In the genomic region with DNA sequence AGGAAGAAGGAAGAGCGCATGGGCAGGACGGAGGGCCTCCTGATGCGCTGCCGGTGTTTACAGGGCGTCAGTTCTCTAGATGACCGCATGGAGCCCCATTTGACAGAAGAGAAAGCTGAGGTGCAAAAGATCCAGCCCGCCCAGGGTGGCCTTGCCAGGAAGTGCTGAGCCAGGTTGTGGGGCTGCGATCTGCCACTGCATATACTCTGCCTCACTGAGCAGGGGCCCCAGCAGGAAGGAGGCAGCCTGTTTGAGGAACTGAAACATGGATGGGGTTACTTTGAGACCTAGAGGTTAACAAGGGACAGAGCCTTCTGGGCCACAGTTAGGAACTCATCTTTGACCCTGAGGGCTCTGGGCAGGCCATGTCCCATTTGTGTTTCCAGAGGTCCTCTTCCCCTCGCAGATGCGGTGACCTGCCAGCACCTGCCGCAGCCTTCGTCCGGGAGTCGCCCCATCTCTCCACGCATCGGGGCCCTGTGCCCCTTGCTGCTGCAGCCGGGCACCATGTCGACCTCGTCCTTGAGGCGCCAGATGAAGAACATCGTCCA, we compare ENCODE assay signal across 8 cellular contexts. TPM values are rescaled to one million over a fixed set of nuclear protein-coding genes. Genes with fewer than 3 reads are reported as not detected.
DNase-seq lines count a peak whose midpoint lies in the region; ATAC-seq and TF ChIP-seq lines count a peak whose summit lies in the region.

No MANE protein-coding gene starts in this region.

- ATAC-seq in activated CD8-positive, alpha-beta memory T cell treated with anti-CD3 and anti-CD28 coated beads, Interleukin-2, amount 10 ng/mL, durations not matched to agents 7 days and 5 days, result no peak
- ATAC-seq in HG02973 (IDR thresholded peaks at IDR 0.05; ENCODE audit: unreplicated experiment) (peak; percentile 65), T-cell (replicated peaks in 1 of 4) (no peak)

- DNase-seq in activated CD8-positive, alpha-beta memory T cell treated with anti-CD3 and anti-CD28 coated beads, Interleukin-2, amount 10 ng/mL, durations not matched to agents 7 days and 5 days, result no peak
- DNase-seq in activated CD8-positive, alpha-beta memory T cell treated with anti-CD3 and anti-CD28 coated beads, Interleukin-2, amount 50 U/mL, for 48 hours, result no peak
- peak in 4 of 34 experiments; percentile 8 to 47 (median 20) for DNase-seq in T-cell
- no peak for DNase-seq in D341Med (ENCODE audit: low spot score)
- no peak for DNase-seq in MG63
- DNase-seq in glutamatergic neuron, result no peak

- H3K9me3 ChIP-seq in mucosa of rectum (ENCODE audit: control insufficient read depth in 2 of 2, low read length in 2 of 2) (no peaks in the 10 kb centered on the region), MG63 (no peaks in the 10 kb centered on the region)

- H3K36me3 ChIP-seq in mucosa of rectum (ENCODE audit: control insufficient read depth in 2 of 2, insufficient read depth in 2 of 2, low read length in 2 of 2) (peaks cover 33 to 49% of the 10 kb centered on the region in 2 donors), MG63 (peaks cover 80% of the 10 kb centered on the region)

- H3K9ac ChIP-seq in mucosa of rectum (ENCODE audit: low read depth in 1 of 2, low read length in 2 of 2), result peak overlapping the region; percentile 45 to 53

- no peak for TF ChIP-seq CTCF in glutamatergic neuron (IDR thresholded peaks at IDR 0.05; ENCODE audit: partially characterized antibody, unreplicated experiment)

- CTCF ChIA-PET in activated CD8-positive, alpha-beta memory T cell treated with anti-CD3 and anti-CD28 coated beads, Interleukin-2, amount 10 ng/mL, durations not matched to agents 7 days and 5 days (lab: Charles Lee), result no interaction called here
- CTCF ChIA-PET in T-cell (lab: Charles Lee), result no interaction called here

- no peaks in the 10 kb centered on the region for H3K9me3 Mint-ChIP-seq in activated CD8-positive, alpha-beta memory T cell treated with anti-CD3 and anti-CD28 coated beads, Interleukin-2, amount 10 ng/mL, durations not matched to agents 7 days and 5 days (ENCODE audit: low read depth)
- no peaks in the 10 kb centered on the region for H3K9me3 Mint-ChIP-seq in T-cell
- peaks cover 13% of the 10 kb centered on the region for H3K9me3 Mint-ChIP-seq in glutamatergic neuron (ENCODE audit: unreplicated experiment)

- POLR2A ChIA-PET in T-cell (lab: Charles Lee), result no interaction called here

- H3K27ac ChIP-seq in mucosa of rectum (ENCODE audit: low read depth in 2 of 2, low read length in 2 of 2), result peak overlapping the region; percentile 56 to 92

- H3K27me3 Mint-ChIP-seq in activated CD8-positive, alpha-beta memory T cell treated with anti-CD3 and anti-CD28 coated beads, Interleukin-2, amount 10 ng/mL, durations not matched to agents 7 days and 5 days, result no peaks in the 10 kb centered on the region
- H3K27me3 Mint-ChIP-seq in T-cell (no peaks in the 10 kb centered on the region), glutamatergic neuron (ENCODE audit: unreplicated experiment) (peaks cover 7% of the 10 kb centered on the region)

- H3K4me3 ChIP-seq in mucosa of rectum (ENCODE audit: low read length in 2 of 2) (peak overlapping the region in 1 of 2 donors; percentile 99), MG63 (no peak overlapping the region)

- peak overlapping the region; percentile 2 for H3K27ac Mint-ChIP-seq in activated CD8-positive, alpha-beta memory T cell treated with anti-CD3 and anti-CD28 coated beads, Interleukin-2, amount 10 ng/mL, durations not matched to agents 7 days and 5 days
- H3K27ac Mint-ChIP-seq in T-cell, result peak overlapping the region; percentile 28 to 55
- no peak overlapping the region for H3K27ac Mint-ChIP-seq in glutamatergic neuron (ENCODE audit: unreplicated experiment)

- H3K4me1 ChIP-seq in mucosa of rectum (ENCODE audit: control insufficient read depth in 2 of 2, insufficient read depth in 2 of 2, low read length in 2 of 2), result peaks cover 30 to 45% of the 10 kb centered on the region in 2 donors

- no peaks in the 10 kb centered on the region for H3K27me3 ChIP-seq in mucosa of rectum (ENCODE audit: control insufficient read depth in 2 of 2, insufficient read depth in 2 of 2, low read length in 2 of 2)
- no peaks in the 10 kb centered on the region for H3K27me3 ChIP-seq in MG63

- peaks cover 52% of the 10 kb centered on the region for H3K4me1 Mint-ChIP-seq in activated CD8-positive, alpha-beta memory T cell treated with anti-CD3 and anti-CD28 coated beads, Interleukin-2, amount 10 ng/mL, durations not matched to agents 7 days and 5 days
- H3K4me1 Mint-ChIP-seq in T-cell (peaks cover 50 to 69% (median 62%) of the 10 kb centered on the region in 3 donors), glutamatergic neuron (ENCODE audit: low read depth, unreplicated experiment) (peaks cover 8% of the 10 kb centered on the region)

- H3K36me3 Mint-ChIP-seq in activated CD8-positive, alpha-beta memory T cell treated with anti-CD3 and anti-CD28 coated beads, Interleukin-2, amount 10 ng/mL, durations not matched to agents 7 days and 5 days, result peaks cover 26% of the 10 kb centered on the region
- H3K36me3 Mint-ChIP-seq in T-cell, result peaks cover 28% of the 10 kb centered on the region
- H3K36me3 Mint-ChIP-seq in glutamatergic neuron (ENCODE audit: unreplicated experiment), result no peaks in the 10 kb centered on the region

- H3K4me3 Mint-ChIP-seq in activated CD8-positive, alpha-beta memory T cell treated with anti-CD3 and anti-CD28 coated beads, Interleukin-2, amount 10 ng/mL, durations not matched to agents 7 days and 5 days, result no peak overlapping the region
- H3K4me3 Mint-ChIP-seq in T-cell (peak overlapping the region in 2 of 3 donors; percentile 64 to 95), glutamatergic neuron (ENCODE audit: unreplicated experiment) (no peak overlapping the region)

RNA-seq across cellular contexts. Expression of a gene that starts 3.2 kb away (rescaled TPM):
- total RNA-seq in activated CD8-positive, alpha-beta memory T cell treated with anti-CD3 and anti-CD28 coated beads, Interleukin-2, amount 10 ng/mL, durations not matched to agents 7 days and 5 days, result 10 to 100 TPM; 55.7 to 63.7 TPM
- total RNA-seq in T-cell (10 to 100 TPM; 32.6 to 75.2 (median 60.6) TPM), glutamatergic neuron (ENCODE audit: unreplicated experiment) (150 TPM)
- 57.1 and 158 TPM in 2 replicates for total RNA-seq in MG63 (2014; rRNA removed; shearing (Covaris generic); ENCODE audit: low replicate concordance)

RNA-seq across cellular contexts. Expression of a gene that starts 23.4 kb away (rescaled TPM):
- total RNA-seq in activated CD8-positive, alpha-beta memory T cell treated with anti-CD3 and anti-CD28 coated beads, Interleukin-2, amount 10 ng/mL, durations not matched to agents 7 days and 5 days, result 100 to 1,000 TPM; 284 to 324 TPM
- total RNA-seq in T-cell (100 to 1,000 TPM; 254 to 310 (median 303) TPM), glutamatergic neuron (ENCODE audit: unreplicated experiment) (216 TPM)
- total RNA-seq in MG63 (2014; rRNA removed; shearing (Covaris generic); ENCODE audit: low replicate concordance), result 128 and 226 TPM in 2 replicates

RNA-seq across cellular contexts. Expression of a gene that starts 30.2 kb away (rescaled TPM):
- total RNA-seq in activated CD8-positive, alpha-beta memory T cell treated with anti-CD3 and anti-CD28 coated beads, Interleukin-2, amount 10 ng/mL, durations not matched to agents 7 days and 5 days, result 1 to 10 TPM; 5.9 TPM
- 1 to 10 TPM; 1.7 to 4.7 (median 3.8) TPM for total RNA-seq in T-cell
- total RNA-seq in MG63 (2014; rRNA removed; shearing (Covaris generic); ENCODE audit: low replicate concordance), result 1.3 and 4.8 TPM in 2 replicates
- 32.1 TPM for total RNA-seq in glutamatergic neuron (ENCODE audit: unreplicated experiment)

RNA-seq across cellular contexts. Expression of a gene that starts 34.7 kb away (rescaled TPM):
- 10 to 100 TPM; 23.7 to 25.4 TPM for total RNA-seq in activated CD8-positive, alpha-beta memory T cell treated with anti-CD3 and anti-CD28 coated beads, Interleukin-2, amount 10 ng/mL, durations not matched to agents 7 days and 5 days
- total RNA-seq in T-cell (10 to 100 TPM; 26.4 to 38.7 (median 31.9) TPM), glutamatergic neuron (ENCODE audit: unreplicated experiment) (31.0 TPM)
- 8.7 and 17.5 TPM in 2 replicates for total RNA-seq in MG63 (2014; rRNA removed; shearing (Covaris generic); ENCODE audit: low replicate concordance)

RNA-seq across cellular contexts. Expression of a gene that starts 37.4 kb away (rescaled TPM):
- total RNA-seq in activated CD8-positive, alpha-beta memory T cell treated with anti-CD3 and anti-CD28 coated beads, Interleukin-2, amount 10 ng/mL, durations not matched to agents 7 days and 5 days, result 10 to 100 TPM; 33.1 to 33.7 TPM
- total RNA-seq in T-cell (100 to 1,000 TPM in 2 of 5 donors, 10 to 100 TPM in 3; 44.6 to 116 (median 94.2) TPM), glutamatergic neuron (ENCODE audit: unreplicated experiment) (43.6 TPM)
- 7.5 and 8.0 TPM in 2 replicates for total RNA-seq in MG63 (2014; rRNA removed; shearing (Covaris generic); ENCODE audit: low replicate concordance)

Comparison
In these comparisons a context has a peak if more than half of its experiments do, and no peak if none do; other contexts are left out.
1. H3K4me3 Mint-ChIP-seq: peak in T-cell (2 of 3); none in activated CD8-positive, alpha-beta memory T cell treated with anti-CD3 and anti-CD28 coated beads, Interleukin-2, amount 10 ng/mL, durations not matched to agents 7 days and 5 days (single experiment) and glutamatergic neuron (single experiment).